7 cellular contexts compared by ENCODE assay signal in genomic region chr10:68599754-68600040, GRCh38. TPM values are rescaled to one million over a fixed set of nuclear protein-coding genes. Genes with fewer than 3 reads are reported as not detected.
DNase-seq lines count a peak whose midpoint lies in the region; ATAC-seq, FAIRE-seq and TF ChIP-seq lines count a peak whose summit lies in the region.

No MANE protein-coding gene starts in this region.

- peak overlapping the region; percentile 25; the same call in 1 of the 2 replicates for H3K56ac ChIP-seq in IMR-90 (ENCODE audit: extremely low read depth, insufficient read depth, low read length)

- no peak for TF ChIP-seq RAD21 in IMR-90 (IDR thresholded peaks at IDR 0.05; ENCODE audit: low read length)

- POLR2A ChIA-PET in IMR-90 (lab: Charles Lee; ENCODE audit: unreplicated experiment), result interaction anchor here (0.6 to 1.6 kb wide), 2 partner anchors 40 to 77 kb away, joined by 6 read pairs; partner anchors contain the start of gene TET1

- TF ChIP-seq CTCF in IMR-90 (conservative IDR thresholded peaks at IDR 0.05; ENCODE audit: low read depth, low read length), result no peak
- no peak for TF ChIP-seq CTCF in kidney (IDR thresholded peaks at IDR 0.05; ENCODE audit: borderline replicate concordance, extremely low read depth, insufficient read depth)

- H3K27me3 ChIP-seq in IMR-90 (ENCODE audit: control insufficient read depth, insufficient read depth, low read length), result no peaks in the 10 kb centered on the region
- no peaks in the 10 kb centered on the region for H3K27me3 ChIP-seq in subcutaneous abdominal adipose tissue (ENCODE audit: control insufficient read depth in 5 of 5, insufficient read depth in 4 of 5, low read length in 5 of 5)

- peak overlapping the region; percentile 91 for H2AFZ ChIP-seq in IMR-90 (replicated peaks; ENCODE audit: low read length, poor library complexity)

- H3K4ac ChIP-seq in IMR-90 (ENCODE audit: low read depth, low read length), result peak overlapping the region; percentile 83

- H2BK120ac ChIP-seq in IMR-90 (ENCODE audit: low read depth, low read length), result peak overlapping the region; percentile 76

- peaks cover 6% of the 10 kb centered on the region; the same call in 1 of the 2 replicates for H3K9me1 ChIP-seq in IMR-90 (ENCODE audit: insufficient read depth, low read length)

- H2BK5ac ChIP-seq in IMR-90 (ENCODE audit: low read depth, low read length, poor library complexity, severe bottlenecking), result peak overlapping the region; percentile 84

- peak overlapping the region; percentile 93 for H2AK9ac ChIP-seq in IMR-90 (replicated peaks; ENCODE audit: low read depth, low read length, poor library complexity)

- FAIRE-seq in kidney (lab: Jason Lieb, UNC), result no peak

- BruUV-seq in IMR-90 (replicated peaks; lab: Mats Ljungman, UMichigan), result no TSS peak

- peak overlapping the region; percentile 40; the same call in 2 of the 3 replicates for H2BK15ac ChIP-seq in IMR-90 (ENCODE audit: low read depth, low read length)

- peak overlapping the region; percentile 41 to 86; a peak in 3 of 4 replicates for H4K8ac ChIP-seq in IMR-90 (ENCODE audit: low read depth in 2 of 2, low read length in 2 of 2)

- H3K4me2 ChIP-seq in IMR-90 (ENCODE audit: low read depth, low read length), result peak overlapping the region; percentile 84

- ATAC-seq in IMR-90 (ENCODE audit: low read depth) (peak; percentile 4; the same call in 1 of the 2 replicates), GM19452 (IDR thresholded peaks at IDR 0.05; ENCODE audit: unreplicated experiment) (no peak)

- CTCF ChIA-PET in IMR-90 (lab: Yijun Ruan, JAX), result interaction anchor here (1.0 kb wide), 1 partner anchor 493 kb away, joined by 4 read pairs; no protein-coding TSS in a partner anchor

- DNase-seq in IMR-90 (no peak), kidney (no peak), NCI-H1092 (lab: John Stamatoyannopoulos, UW) (no peak)
- DNase-seq in stimulated activated CD4-positive, alpha-beta T cell treated with anti-CD3 and anti-CD28 coated beads, Interleukin-4, amount 100 ng/mL, for 4 hours, result no peak

- peak overlapping the region; percentile 78 for H2BK20ac ChIP-seq in IMR-90 (ENCODE audit: low read depth, low read length)

- H3K14ac ChIP-seq in IMR-90 (replicated peaks; ENCODE audit: low read depth, low read length), result peak overlapping the region; percentile 86

- in situ Hi-C loops in IMR-90 (cut with MboI; ENCODE audit: low sequenced_read_pairs), result no loop called here

- H2AK5ac ChIP-seq in IMR-90 (ENCODE audit: low read depth, low read length), result peak overlapping the region; percentile 95

- H3K4me1 ChIP-seq in IMR-90 (ENCODE audit: control insufficient read depth, insufficient read depth, low read length) (peaks cover 12% of the 10 kb centered on the region), kidney (ENCODE audit: control insufficient read depth in 1 of 2, insufficient read depth in 1 of 2, low read depth in 1 of 2, low read length in 2 of 2) (peaks cover 0 to 5% of the 10 kb centered on the region in 2 donors), subcutaneous abdominal adipose tissue (ENCODE audit: control insufficient read depth in 5 of 5, insufficient read depth in 5 of 5, low read length in 5 of 5) (peaks cover 6 to 31% (median 27%) of the 10 kb centered on the region in 5 donors)

- no CpG with 5 or more reads among the region's 3 CpGs for WGBS in IMR-90 (ENCODE audit: extremely low coverage in 2 of 2, insufficient read length in 1 of 2), 2 experiments

- peak overlapping the region; percentile 49 for H3K18ac ChIP-seq in IMR-90 (ENCODE audit: low read depth, low read length)

- peak overlapping the region; percentile 42; the same call in 1 of the 2 replicates for H3K4me3 ChIP-seq in IMR-90 (ENCODE audit: insufficient read depth, low read depth, low read length)
- H3K4me3 ChIP-seq in kidney (ENCODE audit: low read length in 2 of 2), result peak overlapping the region; percentile 72 to 75
- H3K4me3 ChIP-seq in subcutaneous abdominal adipose tissue (ENCODE audit: low read depth in 1 of 5, low read length in 5 of 5), result peak overlapping the region; percentile 71 to 85 (median 79)

- H3K36me3 ChIP-seq in IMR-90 (ENCODE audit: control insufficient read depth, insufficient read depth, low read length), result peaks cover 2% of the 10 kb centered on the region; the same call in 1 of the 2 replicates
- H3K36me3 ChIP-seq in kidney (ENCODE audit: control insufficient read depth in 1 of 2, insufficient read depth in 2 of 2, low read length in 2 of 2), result no peaks in the 10 kb centered on the region
- no peaks in the 10 kb centered on the region for H3K36me3 ChIP-seq in subcutaneous abdominal adipose tissue (ENCODE audit: control insufficient read depth in 5 of 5, insufficient read depth in 5 of 5, low read length in 5 of 5)

- H3K23ac ChIP-seq in IMR-90 (ENCODE audit: low read depth, low read length), result peak overlapping the region; percentile 73

- H3K79me1 ChIP-seq in IMR-90 (ENCODE audit: low read depth in 1 of 2, low read length in 2 of 2), result peaks cover 15 to 57% of the 10 kb centered on the region in 2 experiments

- peak overlapping the region; percentile 92 for H3K27ac ChIP-seq in IMR-90 (ENCODE audit: insufficient read depth, low read length)
- H3K27ac ChIP-seq in angular gyrus (ENCODE audit: low read depth, low read length), result peak overlapping the region; percentile 90
- H3K27ac ChIP-seq in kidney (ENCODE audit: low read depth in 2 of 2, low read length in 2 of 2), result no peak overlapping the region
- peak overlapping the region; percentile 82 for H3K27ac ChIP-seq in subcutaneous abdominal adipose tissue (ENCODE audit: low read depth, low read length)

- H3K9ac ChIP-seq in IMR-90 (ENCODE audit: low read depth, low read length) (peak overlapping the region; percentile 73), kidney (ENCODE audit: low read length in 2 of 2) (peak overlapping the region in 1 of 2 donors; percentile 60), subcutaneous abdominal adipose tissue (ENCODE audit: low read length in 5 of 5) (peak overlapping the region in 3 of 5 donors; percentile 0 to 63 (median 59))

- H3K9me3 ChIP-seq in IMR-90 (ENCODE audit: control insufficient read depth, insufficient read depth, low read length) (no peaks in the 10 kb centered on the region), kidney (ENCODE audit: control insufficient read depth in 1 of 2, low read length in 2 of 2) (no peaks in the 10 kb centered on the region), subcutaneous abdominal adipose tissue (ENCODE audit: control insufficient read depth in 5 of 5, low read length in 5 of 5) (no peaks in the 10 kb centered on the region)

- intact Hi-C loops in IMR-90 (cut with micrococcal nuclease), result loop anchor here (1.0 to 5.0 kb wide), 3 partner anchors 38 to 121 kb away; partner anchors contain the start of genes CCAR1 and TET1
- intact Hi-C loops in kidney (cut with DNase I), result no loop called here

- H4K91ac ChIP-seq in IMR-90 (ENCODE audit: insufficient read depth, low read depth, low read length), result peak overlapping the region; percentile 93

- peak overlapping the region; percentile 94 for H4K5ac ChIP-seq in IMR-90 (ENCODE audit: low read depth, low read length)

- no peaks in the 10 kb centered on the region for H4K20me1 ChIP-seq in IMR-90 (ENCODE audit: insufficient read depth, low read length)

- TF ChIP-seq POLR2A in IMR-90 (IDR thresholded peaks at IDR 0.05; ENCODE audit: low read depth, low read length), result no peak

- dilution Hi-C loops in IMR-90 (cut with HindIII; ENCODE audit: low sequenced_read_pairs, unreplicated experiment), result no loop called here

TF ChIP-seq in IMR-90, 13 proteins besides CTCF, POLR2A, EP300 and RAD21:
- no peak for TF ChIP-seq BHLHE40 (IDR thresholded peaks at IDR 0.05; ENCODE audit: low read depth, low read length)
- no peak for TF ChIP-seq MXI1 (IDR thresholded peaks at IDR 0.05; ENCODE audit: borderline replicate concordance, low read depth, low read length)
- TF ChIP-seq MAFK (IDR thresholded peaks at IDR 0.05; ENCODE audit: low read depth, low read length), result no peak
- TF ChIP-seq, protein P1, sequence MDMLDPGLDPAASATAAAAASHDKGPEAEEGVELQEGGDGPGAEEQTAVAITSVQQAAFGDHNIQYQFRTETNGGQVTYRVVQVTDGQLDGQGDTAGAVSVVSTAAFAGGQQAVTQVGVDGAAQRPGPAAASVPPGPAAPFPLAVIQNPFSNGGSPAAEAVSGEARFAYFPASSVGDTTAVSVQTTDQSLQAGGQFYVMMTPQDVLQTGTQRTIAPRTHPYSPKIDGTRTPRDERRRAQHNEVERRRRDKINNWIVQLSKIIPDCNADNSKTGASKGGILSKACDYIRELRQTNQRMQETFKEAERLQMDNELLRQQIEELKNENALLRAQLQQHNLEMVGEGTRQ (IDR thresholded peaks at IDR 0.05; ENCODE audit: low read depth, low read length), result no peak
- TF ChIP-seq RFX5 (IDR thresholded peaks at IDR 0.05; ENCODE audit: low read depth, low read length), result no peak
- no peak for TF ChIP-seq ELK1 (IDR thresholded peaks at IDR 0.05; ENCODE audit: borderline replicate concordance, low read depth, low read length)
- no peak for TF ChIP-seq NFE2L2 (IDR thresholded peaks at IDR 0.05; ENCODE audit: low read depth, low read length)
TF ChIP-seq in IMR-90: peak in this region for 0.

RNA-seq across cellular contexts. Expression of gene TET1, which starts 39.6 kb away (rescaled TPM):
- 4.3 and 5.6 TPM in 2 replicates for total RNA-seq in IMR-90 (2012; rRNA removed)
- polyA plus RNA-seq in IMR-90 (2012; rRNA removed), result 0.76 and 1.0 TPM in 2 replicates
- 0.21 and 0.35 TPM in 2 replicates for polyA plus RNA-seq in IMR-90 (2012; cell fraction: cytosol; rRNA removed)
- 0.59 and 1.8 TPM in 2 replicates for polyA plus RNA-seq in IMR-90 (2012; cell fraction: nucleus; rRNA removed; ENCODE audit: low replicate concordance)
- total RNA-seq in kidney, result 2.2 TPM
- 0.22 TPM for polyA plus RNA-seq in kidney (ENCODE audit: insufficient read depth, low read depth, low replicate concordance)

Comparison
In these comparisons a context has a peak if more than half of its experiments do, and no peak if none do; other contexts are left out.
1. H3K27ac ChIP-seq: peak in IMR-90 (single experiment), angular gyrus (single experiment) and subcutaneous abdominal adipose tissue (single experiment); none in kidney (0 of 2).
2. Peak in every context shown above with its lines, with median percentiles within 50 percentile points of each other: H3K4me3 ChIP-seq.